ENCODE assay signal across 15 cellular contexts in the genomic region with DNA sequence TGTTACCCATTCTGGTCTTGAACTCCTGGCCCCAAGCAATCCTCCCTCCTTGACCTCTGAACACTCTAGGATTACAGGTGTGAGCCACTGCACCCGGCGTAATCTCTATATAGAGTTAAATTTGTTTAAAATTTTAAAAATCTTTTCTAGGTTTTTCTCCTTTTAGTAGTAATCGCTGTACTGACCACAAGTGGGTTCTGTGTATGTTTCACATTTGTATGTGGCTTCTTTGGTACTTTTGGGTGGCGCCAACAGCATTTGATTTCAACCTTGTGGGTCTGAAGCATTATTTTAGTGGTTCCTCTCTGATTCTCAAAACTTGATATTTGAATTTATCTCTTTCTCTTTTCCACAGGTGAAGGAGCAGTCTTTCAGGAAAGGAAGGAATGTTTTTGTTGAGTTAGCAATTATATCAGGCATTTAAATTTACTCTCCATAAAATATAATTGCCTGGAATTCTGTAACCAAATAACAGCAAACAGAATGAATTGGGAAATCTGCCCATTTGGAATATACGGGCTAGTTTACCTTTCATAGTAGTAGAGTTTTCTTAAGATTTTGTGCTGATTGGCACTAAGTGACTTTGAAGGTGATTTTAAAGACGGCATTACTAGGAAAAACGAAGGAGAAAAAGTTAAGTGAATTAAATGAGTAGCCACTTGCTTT. TPM values are rescaled to one million over a fixed set of nuclear protein-coding genes. Genes with fewer than 3 reads are reported as not detected.
A peak's percentile ranks its signal among the peaks of the same experiment; 100 is the strongest.
DNase-seq lines count a peak whose midpoint lies in the region; ATAC-seq and TF ChIP-seq lines count a peak whose summit lies in the region.
"Had no signal": no experiment of that assay in that cellular context is flagged by ENCODE, and none has a peak within 500 bp of the region (broad histone marks: within the 10 kb centered on the region; RNA-seq: fewer than 3 reads in every experiment).

No MANE protein-coding gene starts in this region.

- no peak for TF ChIP-seq EP300 in stomach (IDR thresholded peaks at IDR 0.05)

- no peak for DNase-seq in activated naive CD8-positive, alpha-beta T cell treated with anti-CD3 and anti-CD28 coated beads, Interleukin-2, amount 50 U/mL, for 24 hours
- DNase-seq in activated naive CD8-positive, alpha-beta T cell treated with anti-CD3 and anti-CD28 coated beads for 36 hours = no peak
- DNase-seq in NCI-H69 (lab: John Stamatoyannopoulos, UW) = peak; percentile 53
- no peak for DNase-seq in stomach
- no peak for DNase-seq in stimulated activated CD4-positive, alpha-beta T cell treated with anti-CD3 and anti-CD28 coated beads, Interleukin-15, amount 100 ng/mL, for 24 hours
- no peak for DNase-seq in NCI-H446 treated with DMSO at 0.1 percent for 48 hours (lab: John Stamatoyannopoulos, UW)
- DNase-seq in activated T-cell treated with anti-CD3 and anti-CD28 coated beads for 4 hours = no peak
- DNase-seq: activated CD4-positive, alpha-beta T cell treated with anti-CD3 and anti-CD28 coated beads, Interleukin-2, amount 10 ng/mL, durations not matched to agents 24 days and 14 days; CD8-positive, alpha-beta T cell; NCI-H526 treated with DMSO at 0.1 percent for 48 hours; small intestine had no signal

- H3K27me3 ChIP-seq in stomach = no peaks in the 10 kb centered on the region

- no peaks in the 10 kb centered on the region for H3K27me3 Mint-ChIP-seq in activated naive CD8-positive, alpha-beta T cell treated with anti-CD3 and anti-CD28 coated beads, Interleukin-2, amount 50 U/mL, for 24 hours
- H3K27me3 Mint-ChIP-seq in activated naive CD8-positive, alpha-beta T cell treated with anti-CD3 and anti-CD28 coated beads for 36 hours = no peaks in the 10 kb centered on the region
- H3K27me3 Mint-ChIP-seq: activated CD4-positive, alpha-beta T cell treated with anti-CD3 and anti-CD28 coated beads, Interleukin-2, amount 10 ng/mL, durations not matched to agents 24 days and 14 days had no signal

- no peak overlapping the region for H3K4me3 ChIP-seq in stomach
- H3K4me3 ChIP-seq: lung had no signal

- H3K27ac ChIP-seq in stomach = peak overlapping the region; percentile 22 to 77 (median 54)

- TF ChIP-seq POLR2A in stomach (IDR thresholded peaks at IDR 0.05) = no peak

- peaks cover 6% of the 10 kb centered on the region for H3K4me1 Mint-ChIP-seq in activated naive CD8-positive, alpha-beta T cell treated with anti-CD3 and anti-CD28 coated beads, Interleukin-2, amount 50 U/mL, for 24 hours
- peaks cover 4% of the 10 kb centered on the region for H3K4me1 Mint-ChIP-seq in activated naive CD8-positive, alpha-beta T cell treated with anti-CD3 and anti-CD28 coated beads for 36 hours
- H3K4me1 Mint-ChIP-seq: IgD-negative memory B cell had no signal

- intact Hi-C loops in stomach (cut with DNase I; ENCODE audit: low total_unique reads) = no loop called here

- no peak overlapping the region for H3K27ac Mint-ChIP-seq in activated naive CD8-positive, alpha-beta T cell treated with anti-CD3 and anti-CD28 coated beads, Interleukin-2, amount 50 U/mL, for 24 hours
- no peak overlapping the region for H3K27ac Mint-ChIP-seq in activated naive CD8-positive, alpha-beta T cell treated with anti-CD3 and anti-CD28 coated beads for 36 hours
- H3K27ac Mint-ChIP-seq: activated CD4-positive, alpha-beta T cell treated with anti-CD3 and anti-CD28 coated beads, Interleukin-2, amount 10 ng/mL, durations not matched to agents 24 days and 14 days; CD8-positive, alpha-beta T cell; IgD-negative memory B cell; T-helper 1 cell treated with Interleukin-12 subunit alpha and Interleukin-12 subunit beta and Interleukin-4 antibody, amounts not matched to agents 30 μg/mL and 1 μg/mL, for 36 hours had no signal

- H3K9me3 ChIP-seq in stomach = no peaks in the 10 kb centered on the region

- no peak for TF ChIP-seq CTCF in stomach (IDR thresholded peaks at IDR 0.05)

- peaks cover 15 to 88% (median 57%) of the 10 kb centered on the region in 4 donors for H3K4me1 ChIP-seq in stomach

- H3K9me3 Mint-ChIP-seq in activated naive CD8-positive, alpha-beta T cell treated with anti-CD3 and anti-CD28 coated beads, Interleukin-2, amount 50 U/mL, for 24 hours = no peaks in the 10 kb centered on the region
- no peaks in the 10 kb centered on the region for H3K9me3 Mint-ChIP-seq in activated naive CD8-positive, alpha-beta T cell treated with anti-CD3 and anti-CD28 coated beads for 36 hours
- H3K9me3 Mint-ChIP-seq: activated CD4-positive, alpha-beta T cell treated with anti-CD3 and anti-CD28 coated beads, Interleukin-2, amount 10 ng/mL, durations not matched to agents 24 days and 14 days; CD8-positive, alpha-beta T cell; IgD-negative memory B cell; T-helper 1 cell treated with Interleukin-12 subunit alpha and Interleukin-12 subunit beta and Interleukin-4 antibody, amounts not matched to agents 30 μg/mL and 1 μg/mL, for 36 hours had no signal

- H3K36me3 Mint-ChIP-seq in activated naive CD8-positive, alpha-beta T cell treated with anti-CD3 and anti-CD28 coated beads, Interleukin-2, amount 50 U/mL, for 24 hours (ENCODE audit: low read depth) = no peaks in the 10 kb centered on the region
- peaks cover 4% of the 10 kb centered on the region for H3K36me3 Mint-ChIP-seq in activated naive CD8-positive, alpha-beta T cell treated with anti-CD3 and anti-CD28 coated beads for 36 hours
- H3K36me3 Mint-ChIP-seq: CD8-positive, alpha-beta T cell; IgD-negative memory B cell had no signal

- ATAC-seq in activated naive CD8-positive, alpha-beta T cell treated with anti-CD3 and anti-CD28 coated beads, Interleukin-2, amount 50 U/mL, for 24 hours = peak; percentile 7
- ATAC-seq in HG02623 (IDR thresholded peaks at IDR 0.05; ENCODE audit: unreplicated experiment) = peak; percentile 60
- ATAC-seq: CD8-positive, alpha-beta T cell had no signal

- H3K36me3 ChIP-seq in stomach = no peaks in the 10 kb centered on the region

- 38 to 63% (median 47%) methylated on average over 7 of the region's 7 CpGs for WGBS in stomach, 5 donors

- H3K4me3 Mint-ChIP-seq in activated naive CD8-positive, alpha-beta T cell treated with anti-CD3 and anti-CD28 coated beads, Interleukin-2, amount 50 U/mL, for 24 hours = no peak overlapping the region
- H3K4me3 Mint-ChIP-seq in activated naive CD8-positive, alpha-beta T cell treated with anti-CD3 and anti-CD28 coated beads for 36 hours = no peak overlapping the region
- H3K4me3 Mint-ChIP-seq: activated CD4-positive, alpha-beta T cell treated with anti-CD3 and anti-CD28 coated beads, Interleukin-2, amount 10 ng/mL, durations not matched to agents 24 days and 14 days; CD8-positive, alpha-beta T cell; T-helper 1 cell treated with Interleukin-12 subunit alpha and Interleukin-12 subunit beta and Interleukin-4 antibody, amounts not matched to agents 30 μg/mL and 1 μg/mL, for 36 hours had no signal

RNA-seq across cellular contexts. Expression of gene ARHGAP10, which starts 29.5 kb away (rescaled TPM):
- total RNA-seq in activated naive CD8-positive, alpha-beta T cell treated with anti-CD3 and anti-CD28 coated beads for 36 hours = 1 to 10 TPM; 5.8 to 6.1 TPM
- 100 to 1,000 TPM in 1 of 5 donors, 10 to 100 TPM in 4; 36.1 to 117 (median 51.9) TPM for total RNA-seq in stomach
- 10 to 100 TPM; 18.1 to 27.2 (median 22.0) TPM for polyA plus RNA-seq in stomach

Comparison
In these comparisons a context has a peak if more than half of its experiments do, and no peak if none do; other contexts are left out.
1. RNA of gene ARHGAP10, which starts 29.5 kb away (total RNA-seq): 36.1 to 117 TPM in stomach; 5.8 to 6.1 TPM in activated naive CD8-positive, alpha-beta T cell treated with anti-CD3 and anti-CD28 coated beads for 36 hours; every median in the first group is over 4 times any median in the second.